17 cellular contexts compared by ENCODE assay signal in the genomic region with DNA sequence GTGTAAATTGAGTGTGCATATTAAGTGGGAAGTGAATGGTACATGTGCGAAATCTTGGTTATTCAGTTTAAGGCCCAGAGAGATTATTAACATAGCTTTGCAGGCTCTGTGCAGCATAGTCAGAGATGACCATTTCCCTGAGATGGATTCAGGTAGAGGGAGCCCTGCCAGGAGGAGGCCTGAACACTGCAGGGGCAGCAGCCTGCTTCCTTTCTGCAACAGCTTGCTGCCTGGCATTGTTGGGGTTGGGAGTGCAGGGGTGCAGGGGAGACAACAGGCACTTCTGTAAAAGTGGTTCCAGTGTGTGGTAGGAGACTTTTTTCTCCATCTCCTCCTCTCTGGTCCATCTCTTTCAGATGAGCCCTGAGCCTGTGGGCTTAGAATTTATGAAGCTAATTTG.
DNase-seq lines count a peak whose midpoint lies in the region; ATAC-seq and TF ChIP-seq lines count a peak whose summit lies in the region.
"Had no signal": no experiment of that assay in that cellular context is flagged by ENCODE, and none has a peak within 500 bp of the region (broad histone marks: within the 10 kb centered on the region; RNA-seq: fewer than 3 reads in every experiment).

No MANE protein-coding gene starts in this region.

- peaks cover 29% of the 10 kb centered on the region for H3K4me1 ChIP-seq in GM23338 (ENCODE audit: insufficient read depth)
- no peaks in the 10 kb centered on the region for H3K4me1 ChIP-seq in endodermal cell (ENCODE audit: control insufficient read depth, insufficient read depth, low read length)
- no peaks in the 10 kb centered on the region for H3K4me1 ChIP-seq in neural progenitor cell
- H3K4me1 ChIP-seq: HAP-1 had no signal

- H3K79me2 ChIP-seq in GM23338 (replicated peaks; ENCODE audit: insufficient read depth) (no peaks in the 10 kb centered on the region), neural progenitor cell (ENCODE audit: low read depth) (no peaks in the 10 kb centered on the region)

- H3K9me2 ChIP-seq in GM23338 (ENCODE audit: insufficient read depth): 0 out of 2 replicates have a peak, but pooled peaks cover 3% of the 10 kb centered on the region

- H3F3A ChIP-seq in GM23338 (replicated peaks; ENCODE audit: low read depth): no peaks in the 10 kb centered on the region
- H3F3A ChIP-seq in neural progenitor cell (ENCODE audit: low read depth): no peaks in the 10 kb centered on the region

- H3K27me3 Mint-ChIP-seq in GM23338 (ENCODE audit: insufficient read depth, low read depth, poor library complexity): no peaks in the 10 kb centered on the region
- no peaks in the 10 kb centered on the region for H3K27me3 Mint-ChIP-seq in endodermal cell (ENCODE audit: insufficient read depth)
- peaks cover 4% of the 10 kb centered on the region for H3K27me3 Mint-ChIP-seq in neural progenitor cell (ENCODE audit: insufficient read depth, low read depth)

- H3K9ac ChIP-seq in SK-N-MC (ENCODE audit: insufficient read length) (no peak overlapping the region), endodermal cell (ENCODE audit: extremely low read depth, low read length, poor library complexity, severe bottlenecking) (no peak overlapping the region), neural progenitor cell (no peak overlapping the region)
- H3K9ac ChIP-seq: GM23248 had no signal

- H3K27ac Mint-ChIP-seq in GM23338 (no peak overlapping the region), endodermal cell (no peak overlapping the region), neural progenitor cell (no peak overlapping the region)
- H3K27ac Mint-ChIP-seq: CD4-positive, alpha-beta memory T cell; HFFc6 had no signal

- H4K20me1 ChIP-seq in GM23338 (replicated peaks; ENCODE audit: insufficient read depth): no peaks in the 10 kb centered on the region
- no peaks in the 10 kb centered on the region for H4K20me1 ChIP-seq in neural progenitor cell (ENCODE audit: low read depth)

- ATAC-seq in GM23338: peak; percentile 57

- DNase-seq in GM23338 (ENCODE audit: low spot score): no peak
- DNase-seq in SK-N-MC (ENCODE audit: low read depth, low spot score): no peak
- peak; percentile 50 for DNase-seq in endodermal cell
- DNase-seq in neural progenitor cell (ENCODE audit: low spot score): no peak
- DNase-seq in amniotic stem cell (lab: John Stamatoyannopoulos, UW): no peak
- DNase-seq in HUDEP-2 (lab: John Stamatoyannopoulos, UW; ENCODE audit: unreplicated experiment in 76 of 76): no peak
- no peak for DNase-seq in stimulated activated CD4-positive, alpha-beta T cell treated with anti-CD3 and anti-CD28 coated beads, Interleukin-4, amount 100 ng/mL, for 24 hours
- DNase-seq: C1 segment of cervical spinal cord; Calu3; CD4-positive, alpha-beta memory T cell; COR-L47; DMS53; DMS79 treated with DMSO at 0.1 percent for 48 hours; GF-D8; GM23248; HFFc6 had no signal

- H3K4me3 ChIP-seq in GM23338 (no peak overlapping the region), SK-N-MC (peak overlapping the region; percentile 14; the same call in 1 of the 2 replicates), endodermal cell (ENCODE audit: low read length) (no peak overlapping the region), neural progenitor cell (no peak overlapping the region)
- H3K4me3 ChIP-seq: GM23248, HAP-1 had no signal

- H2AFZ ChIP-seq in GM23338 (0 out of 2 replicates have a peak overlapping the region, but pooled peaks have one; percentile 69), neural progenitor cell (replicated peaks) (peak overlapping the region; percentile 37)
- H2AFZ ChIP-seq: GM23248 had no signal

- H3K4me2 ChIP-seq in GM23338 (no peak overlapping the region), neural progenitor cell (no peak overlapping the region)

- TF ChIP-seq CTCF in GM23338 (conservative IDR thresholded peaks at IDR 0.05; ENCODE audit: low read depth in 2 of 2): no peak
- TF ChIP-seq CTCF in endodermal cell (conservative IDR thresholded peaks at IDR 0.05): no peak
- TF ChIP-seq CTCF in neural progenitor cell (IDR thresholded peaks at IDR 0.05): no peak

- H3K9me3 ChIP-seq in SK-N-MC (ENCODE audit: low read depth, low read length) (peaks cover 3% of the 10 kb centered on the region; the same call in 1 of the 2 replicates), endodermal cell (ENCODE audit: control insufficient read depth, low read length) (peaks cover 3% of the 10 kb centered on the region), neural progenitor cell (ENCODE audit: low read depth) (no peaks in the 10 kb centered on the region)
- H3K9me3 ChIP-seq: HAP-1 had no signal

- H3K27me3 ChIP-seq in GM23338 (ENCODE audit: insufficient read depth) (no peaks in the 10 kb centered on the region), endodermal cell (ENCODE audit: control insufficient read depth, insufficient read depth, low read length, poor library complexity, severe bottlenecking) (no peaks in the 10 kb centered on the region), neural progenitor cell (no peaks in the 10 kb centered on the region)

- peaks cover 46% of the 10 kb centered on the region for H3K4me1 Mint-ChIP-seq in GM23338
- peaks cover 2% of the 10 kb centered on the region for H3K4me1 Mint-ChIP-seq in endodermal cell
- H3K4me1 Mint-ChIP-seq in neural progenitor cell: peaks cover 24% of the 10 kb centered on the region
- H3K4me1 Mint-ChIP-seq: CD4-positive, alpha-beta memory T cell had no signal

- WGBS in endodermal cell (ENCODE audit: insufficient coverage in 1 of 2, insufficient read length in 1 of 2), 2 experiments: 94 to 100% methylated on average over 1 of the region's 1 CpG

- H3K36me3 Mint-ChIP-seq in GM23338 (ENCODE audit: low read depth) (no peaks in the 10 kb centered on the region), endodermal cell (ENCODE audit: low read depth) (no peaks in the 10 kb centered on the region), neural progenitor cell (no peaks in the 10 kb centered on the region)
- H3K36me3 Mint-ChIP-seq: CD4-positive, alpha-beta memory T cell had no signal

- H3K4me3 Mint-ChIP-seq in GM23338: no peak overlapping the region
- no peak overlapping the region for H3K4me3 Mint-ChIP-seq in endodermal cell
- no peak overlapping the region for H3K4me3 Mint-ChIP-seq in neural progenitor cell
- H3K4me3 Mint-ChIP-seq: CD4-positive, alpha-beta memory T cell; HFFc6 had no signal

- H3K27ac ChIP-seq in GM23338 (ENCODE audit: low read depth) (no peak overlapping the region), SK-N-MC (no peak overlapping the region), endodermal cell (ENCODE audit: low read depth, low read length) (no peak overlapping the region), neural progenitor cell (no peak overlapping the region)
- H3K27ac ChIP-seq: GM23248 had no signal

- H3K9me3 Mint-ChIP-seq in GM23338: peaks cover 2% of the 10 kb centered on the region; the same call in 1 of the 3 replicates
- peaks cover 4% of the 10 kb centered on the region for H3K9me3 Mint-ChIP-seq in endodermal cell
- H3K9me3 Mint-ChIP-seq in neural progenitor cell: no peaks in the 10 kb centered on the region

- H3K36me3 ChIP-seq in GM23338 (ENCODE audit: insufficient read depth) (no peaks in the 10 kb centered on the region), SK-N-MC (ENCODE audit: insufficient read depth, low read length) (no peaks in the 10 kb centered on the region), endodermal cell (ENCODE audit: control insufficient read depth, insufficient read depth, low read length) (no peaks in the 10 kb centered on the region), neural progenitor cell (no peaks in the 10 kb centered on the region)
- H3K36me3 ChIP-seq: HAP-1 had no signal
